Comparison of ENCODE assay signal across 27 cellular contexts in the genomic region with DNA sequence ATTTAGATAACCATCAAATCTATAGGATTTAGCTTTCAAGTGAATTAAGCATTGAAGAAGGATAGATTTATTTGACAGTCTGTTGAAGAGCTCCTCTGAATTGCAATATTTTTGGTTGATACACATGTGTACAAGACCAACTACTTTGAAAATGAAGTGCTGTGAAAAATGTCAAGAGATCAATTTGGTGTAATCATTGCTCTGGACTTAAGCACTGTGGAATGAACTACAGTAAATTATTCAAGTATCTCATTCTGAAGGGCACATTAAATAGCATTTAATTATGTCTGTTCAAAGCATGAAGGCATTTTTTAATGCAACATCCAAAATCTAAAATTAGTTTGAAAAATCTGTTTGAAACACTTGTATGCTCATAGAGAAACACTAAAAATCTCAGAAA.
DNase-seq lines count a peak whose midpoint lies in the region; ATAC-seq and TF ChIP-seq lines count a peak whose summit lies in the region.
"Had no signal": no experiment of that assay in that cellular context is flagged by ENCODE, and none has a peak within 500 bp of the region (broad histone marks: within the 10 kb centered on the region; RNA-seq: fewer than 3 reads in every experiment).

No MANE protein-coding gene starts in this region.

- no peak; the same call in 2 of the 3 replicates for ATAC-seq in GM23338
- ATAC-seq: activated naive CD8-positive, alpha-beta T cell treated with anti-CD3 and anti-CD28 coated beads, Interleukin-2, amount 50 U/mL, for 24 hours; activated T-cell treated with anti-CD3 and anti-CD28 coated beads, Interleukin-2, amount 50 U/mL, for 4 hours; effector memory CD8-positive, alpha-beta T cell; HCT116; naive thymus-derived CD8-positive, alpha-beta T cell; psoas muscle had no signal

- H3K4me2 ChIP-seq in GM23338, result peak overlapping the region; percentile 37
- H3K4me2 ChIP-seq: BLaER1 treated with 17β-estradiol and CSF1 and Interleukin-3, amounts not matched to agents 10 nM and 100 nM; SK-N-SH had no signal

- no peaks in the 10 kb centered on the region for H3K79me2 ChIP-seq in GM23338 (replicated peaks; ENCODE audit: insufficient read depth)

- H3K27ac ChIP-seq in GM23338 (ENCODE audit: low read depth) (no peak overlapping the region), iPS-20b (ENCODE audit: low read length) (no peak overlapping the region), ascending aorta (no peak overlapping the region)
- H3K27ac ChIP-seq: BLaER1 treated with 17β-estradiol and CSF1 and Interleukin-3, amounts not matched to agents 10 nM and 100 nM; psoas muscle; tibial artery had no signal

- H4K20me1 ChIP-seq in GM23338 (replicated peaks; ENCODE audit: insufficient read depth), result no peaks in the 10 kb centered on the region
- H4K20me1 ChIP-seq: BLaER1 treated with 17β-estradiol and CSF1 and Interleukin-3, amounts not matched to agents 10 nM and 100 nM had no signal

- peak overlapping the region; percentile 11 for H3K4me3 Mint-ChIP-seq in Caco-2 (ENCODE audit: unreplicated experiment)
- H3K4me3 Mint-ChIP-seq in GM23338, result peak overlapping the region; percentile 45; the same call in 2 of the 3 replicates
- H3K4me3 Mint-ChIP-seq in activated T-helper 1 cell treated with anti-CD3 and anti-CD28 coated beads, Interleukin-12 subunit alpha, Interleukin-12 subunit beta, Interleukin-2, Interleukin-4 antibody, amounts not matched to agents 30 ng/mL and 10 ng/mL and 1 ng/mL, durations not matched to agents 14 hours and 24 hours and 36 hours, result no peak overlapping the region
- H3K4me3 Mint-ChIP-seq: activated B cell treated with CpG ODN at 0.5 μM for 24 hours; activated naive CD8-positive, alpha-beta T cell treated with anti-CD3 and anti-CD28 coated beads, Interleukin-2, amount 50 U/mL, for 24 hours; activated T-cell treated with anti-CD3 and anti-CD28 coated beads, Interleukin-2, amount 50 U/mL, for 4 hours; effector memory CD8-positive, alpha-beta T cell; naive thymus-derived CD8-positive, alpha-beta T cell had no signal

- H3K9me3 ChIP-seq in Caco-2 (no peaks in the 10 kb centered on the region), iPS-20b (ENCODE audit: insufficient read depth, low read depth, low read length) (no peaks in the 10 kb centered on the region), ascending aorta (no peaks in the 10 kb centered on the region)
- H3K9me3 ChIP-seq: BLaER1 treated with 17β-estradiol and CSF1 and Interleukin-3, amounts not matched to agents 10 nM and 100 nM; psoas muscle; SK-N-SH; tibial artery had no signal

- H3K27ac Mint-ChIP-seq in Caco-2 (ENCODE audit: unreplicated experiment), result no peak overlapping the region
- H3K27ac Mint-ChIP-seq in GM23338, result no peak overlapping the region
- H3K27ac Mint-ChIP-seq in activated T-helper 1 cell treated with anti-CD3 and anti-CD28 coated beads, Interleukin-12 subunit alpha, Interleukin-12 subunit beta, Interleukin-2, Interleukin-4 antibody, amounts not matched to agents 30 ng/mL and 10 ng/mL and 1 ng/mL, durations not matched to agents 14 hours and 24 hours and 36 hours, result no peak overlapping the region
- H3K27ac Mint-ChIP-seq: activated B cell treated with CpG ODN at 0.5 μM for 24 hours; activated naive CD8-positive, alpha-beta T cell treated with anti-CD3 and anti-CD28 coated beads, Interleukin-2, amount 50 U/mL, for 24 hours; effector memory CD8-positive, alpha-beta T cell; naive thymus-derived CD8-positive, alpha-beta T cell had no signal

- TF ChIP-seq CTCF in Caco-2 (IDR thresholded peaks at IDR 0.05; ENCODE audit: insufficient read depth in 1 of 2, low read depth in 1 of 2, low read length in 1 of 2, severe bottlenecking in 1 of 2, unreplicated experiment in 1 of 2), result no peak
- no peak for TF ChIP-seq CTCF in GM23338 (conservative IDR thresholded peaks at IDR 0.05; ENCODE audit: low read depth in 2 of 2)
- no peak for TF ChIP-seq CTCF in ascending aorta (IDR thresholded peaks at IDR 0.05)

- no peaks in the 10 kb centered on the region for H3K36me3 Mint-ChIP-seq in Caco-2 (ENCODE audit: insufficient read depth, unreplicated experiment)
- H3K36me3 Mint-ChIP-seq in GM23338 (ENCODE audit: low read depth), result no peaks in the 10 kb centered on the region
- H3K36me3 Mint-ChIP-seq in activated T-helper 1 cell treated with anti-CD3 and anti-CD28 coated beads, Interleukin-12 subunit alpha, Interleukin-12 subunit beta, Interleukin-2, Interleukin-4 antibody, amounts not matched to agents 30 ng/mL and 10 ng/mL and 1 ng/mL, durations not matched to agents 14 hours and 24 hours and 36 hours (ENCODE audit: low read depth), result no peaks in the 10 kb centered on the region
- H3K36me3 Mint-ChIP-seq: naive thymus-derived CD8-positive, alpha-beta T cell had no signal

- CTCF ChIA-PET in Caco-2 (lab: Charles Lee), result no interaction called here

- H3F3A ChIP-seq in GM23338 (replicated peaks; ENCODE audit: low read depth), result no peaks in the 10 kb centered on the region

- POLR2A ChIA-PET in Caco-2 (lab: Charles Lee), result interaction anchor here (0.6 kb wide), 1 partner anchor 55 kb away, joined by 3 read pairs; no protein-coding TSS in a partner anchor

- peaks cover 13% of the 10 kb centered on the region for H3K4me1 Mint-ChIP-seq in Caco-2 (ENCODE audit: low read depth, unreplicated experiment)
- peaks cover 36% of the 10 kb centered on the region for H3K4me1 Mint-ChIP-seq in GM23338
- H3K4me1 Mint-ChIP-seq in activated T-helper 1 cell treated with anti-CD3 and anti-CD28 coated beads, Interleukin-12 subunit alpha, Interleukin-12 subunit beta, Interleukin-2, Interleukin-4 antibody, amounts not matched to agents 30 ng/mL and 10 ng/mL and 1 ng/mL, durations not matched to agents 14 hours and 24 hours and 36 hours (ENCODE audit: low read depth), result no peaks in the 10 kb centered on the region
- H3K4me1 Mint-ChIP-seq: activated B cell treated with CpG ODN at 0.5 μM for 24 hours; activated naive CD8-positive, alpha-beta T cell treated with anti-CD3 and anti-CD28 coated beads, Interleukin-2, amount 50 U/mL, for 24 hours; naive thymus-derived CD8-positive, alpha-beta T cell had no signal

- no peaks in the 10 kb centered on the region for H3K9me2 ChIP-seq in GM23338 (ENCODE audit: insufficient read depth)
- H3K9me2 ChIP-seq: SK-N-SH had no signal

- H3K9me3 Mint-ChIP-seq in Caco-2 (ENCODE audit: unreplicated experiment) (no peaks in the 10 kb centered on the region), GM23338 (no peaks in the 10 kb centered on the region)
- peaks cover 3% of the 10 kb centered on the region for H3K9me3 Mint-ChIP-seq in activated T-helper 1 cell treated with anti-CD3 and anti-CD28 coated beads, Interleukin-12 subunit alpha, Interleukin-12 subunit beta, Interleukin-2, Interleukin-4 antibody, amounts not matched to agents 30 ng/mL and 10 ng/mL and 1 ng/mL, durations not matched to agents 14 hours and 24 hours and 36 hours
- H3K9me3 Mint-ChIP-seq: activated B cell treated with CpG ODN at 0.5 μM for 24 hours; activated T-cell treated with anti-CD3 and anti-CD28 coated beads, Interleukin-2, amount 50 U/mL, for 4 hours; effector memory CD8-positive, alpha-beta T cell had no signal

- DNase-seq in Caco-2 (no peak), GM23338 (ENCODE audit: low spot score) (no peak), NCI-H774 (lab: John Stamatoyannopoulos, UW) (peak; percentile 78), NCI-H1436 (lab: John Stamatoyannopoulos, UW) (no peak), ascending aorta (ENCODE audit: low spot score in 2 of 2) (no peak)
- no peak for DNase-seq in activated T-helper 1 cell treated with anti-CD3 and anti-CD28 coated beads, Interleukin-12 subunit alpha, Interleukin-12 subunit beta, Interleukin-2, Interleukin-4 antibody, amounts not matched to agents 30 ng/mL and 10 ng/mL and 1 ng/mL, durations not matched to agents 14 hours and 24 hours and 36 hours (ENCODE audit: low spot score)
- DNase-seq: activated B cell treated with CpG ODN at 0.5 μM for 24 hours; activated naive CD8-positive, alpha-beta T cell treated with anti-CD3 and anti-CD28 coated beads, Interleukin-2, amount 50 U/mL, for 24 hours; activated T-cell treated with anti-CD3 and anti-CD28 coated beads, Interleukin-2, amount 50 U/mL, for 4 hours; caudate nucleus; cortex of kidney; DMS79 treated with DMSO at 0.1 percent for 48 hours; effector memory CD8-positive, alpha-beta T cell; GF-D8; IMR-90; naive thymus-derived CD8-positive, alpha-beta T cell; NCI-H226; NK-92 treated with Interleukin-12 subunit alpha and Interleukin-12 subunit beta, amount 100 ng/mL, for 24 hours; occipital lobe; psoas muscle; SK-N-SH; stimulated activated CD4-positive, alpha-beta T cell treated with anti-CD3 and anti-CD28 coated beads, Interleukin-15, amount 100 ng/mL, for 24 hours; stimulated activated CD4-positive, alpha-beta T cell treated with anti-CD3 and anti-CD28 coated beads, Interleukin-4, amount 100 ng/mL, for 4 hours; tibial artery had no signal

- no peak overlapping the region for H2AFZ ChIP-seq in GM23338

- no TSS peak for BruUV-seq in Caco-2 (replicated peaks; lab: Mats Ljungman, UMichigan)

- H3K4me3 ChIP-seq in Caco-2 (ENCODE audit: low read depth, low read length) (no peak overlapping the region), GM23338 (no peak overlapping the region), iPS-20b (ENCODE audit: low read length) (peak overlapping the region; percentile 4; the same call in 1 of the 2 replicates), ascending aorta (no peak overlapping the region)
- H3K4me3 ChIP-seq: BLaER1 treated with 17β-estradiol and CSF1 and Interleukin-3, amounts not matched to agents 10 nM and 100 nM; psoas muscle; tibial artery had no signal

- H3K27me3 Mint-ChIP-seq in Caco-2 (ENCODE audit: insufficient read depth, unreplicated experiment) (no peaks in the 10 kb centered on the region), GM23338 (ENCODE audit: insufficient read depth, low read depth, poor library complexity) (no peaks in the 10 kb centered on the region)
- no peaks in the 10 kb centered on the region for H3K27me3 Mint-ChIP-seq in activated T-helper 1 cell treated with anti-CD3 and anti-CD28 coated beads, Interleukin-12 subunit alpha, Interleukin-12 subunit beta, Interleukin-2, Interleukin-4 antibody, amounts not matched to agents 30 ng/mL and 10 ng/mL and 1 ng/mL, durations not matched to agents 14 hours and 24 hours and 36 hours (ENCODE audit: insufficient read depth)
- H3K27me3 Mint-ChIP-seq: activated B cell treated with CpG ODN at 0.5 μM for 24 hours; activated naive CD8-positive, alpha-beta T cell treated with anti-CD3 and anti-CD28 coated beads, Interleukin-2, amount 50 U/mL, for 24 hours; effector memory CD8-positive, alpha-beta T cell; naive thymus-derived CD8-positive, alpha-beta T cell had no signal

- H3K9ac ChIP-seq in iPS-20b (ENCODE audit: low read depth, low read length), result no peak overlapping the region
- H3K9ac ChIP-seq: BLaER1 treated with 17β-estradiol and CSF1 and Interleukin-3, amounts not matched to agents 10 nM and 100 nM; SK-N-SH had no signal

- intact Hi-C loops in Caco-2 (cut with micrococcal nuclease; ENCODE audit: unreplicated experiment), result loop anchor here (2.0 to 5.0 kb wide), 2 partner anchors 48 to 83 kb away; no protein-coding TSS in a partner anchor
- intact Hi-C loops in ascending aorta (cut with DNase I), result no loop called here
- intact Hi-C loops in activated T-helper 1 cell treated with anti-CD3 and anti-CD28 coated beads, Interleukin-12 subunit alpha, Interleukin-12 subunit beta, Interleukin-2, Interleukin-4 antibody, amounts not matched to agents 30 ng/mL and 10 ng/mL and 1 ng/mL, durations not matched to agents 14 hours and 24 hours and 36 hours (cut with micrococcal nuclease), result no loop called here

- H3K4me1 ChIP-seq in Caco-2 (peaks cover 27% of the 10 kb centered on the region), GM23338 (ENCODE audit: insufficient read depth) (peaks cover 31% of the 10 kb centered on the region), iPS-20b (ENCODE audit: insufficient read depth, low read length) (peaks cover 31% of the 10 kb centered on the region; the same call in 1 of the 2 replicates), ascending aorta (no peaks in the 10 kb centered on the region)
- H3K4me1 ChIP-seq: BLaER1 treated with 17β-estradiol and CSF1 and Interleukin-3, amounts not matched to agents 10 nM and 100 nM; psoas muscle; tibial artery had no signal

- H3K36me3 ChIP-seq in Caco-2 (ENCODE audit: control insufficient read depth, insufficient read depth, low read length) (no peaks in the 10 kb centered on the region), GM23338 (ENCODE audit: insufficient read depth) (no peaks in the 10 kb centered on the region), iPS-20b (ENCODE audit: insufficient read depth, low read depth, low read length) (no peaks in the 10 kb centered on the region), ascending aorta (no peaks in the 10 kb centered on the region)
- H3K36me3 ChIP-seq: BLaER1 treated with 17β-estradiol and CSF1 and Interleukin-3, amounts not matched to agents 10 nM and 100 nM; tibial artery had no signal

- H3K27me3 ChIP-seq in Caco-2 (replicated peaks; ENCODE audit: control insufficient read depth, insufficient read depth, low read length) (no peaks in the 10 kb centered on the region), GM23338 (ENCODE audit: insufficient read depth) (0 out of 2 replicates have a peak, but pooled peaks cover 3% of the 10 kb centered on the region), iPS-20b (ENCODE audit: insufficient read depth, low read length) (no peaks in the 10 kb centered on the region), ascending aorta (no peaks in the 10 kb centered on the region)
- H3K27me3 ChIP-seq: BLaER1 treated with 17β-estradiol and CSF1 and Interleukin-3, amounts not matched to agents 10 nM and 100 nM; tibial artery had no signal
